In the genomic region with DNA sequence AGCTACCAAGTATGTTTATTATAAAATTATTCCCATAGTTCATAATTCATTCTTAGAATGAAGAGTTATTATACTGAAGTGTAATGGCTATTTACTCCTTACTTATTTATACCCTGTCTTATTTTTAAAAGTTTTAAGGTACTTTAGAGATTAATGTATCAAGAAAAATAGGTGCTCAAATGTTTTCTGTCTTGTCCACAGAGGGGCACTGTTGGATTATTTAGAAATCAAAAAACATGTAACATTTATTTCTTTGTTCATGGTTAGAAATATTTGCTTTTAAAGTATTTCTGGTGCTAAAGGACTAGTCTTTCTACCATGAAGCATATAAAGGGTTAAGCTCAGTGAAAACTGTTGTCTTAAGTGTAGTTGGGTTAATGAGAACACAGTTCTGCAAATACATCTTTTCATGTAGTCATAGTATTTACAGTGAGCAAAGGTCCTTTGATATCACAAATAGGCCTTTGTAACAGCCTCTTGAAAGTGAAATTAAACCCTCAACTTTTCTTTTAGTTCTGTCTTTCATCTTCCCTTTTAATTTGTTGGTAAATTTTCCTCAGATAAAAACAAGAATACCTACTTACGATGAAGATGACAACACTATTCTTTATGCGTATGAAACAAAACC, we compare ENCODE assay signal across 11 cellular contexts. TPM values are rescaled to one million over a fixed set of nuclear protein-coding genes. Genes with fewer than 3 reads are reported as not detected.
DNase-seq lines count a peak whose midpoint lies in the region; ATAC-seq, FAIRE-seq and TF ChIP-seq lines count a peak whose summit lies in the region.
"Had no signal": no experiment of that assay in that cellular context is flagged by ENCODE, and none has a peak within 500 bp of the region (broad histone marks: within the 10 kb centered on the region; RNA-seq: fewer than 3 reads in every experiment).

No MANE protein-coding gene starts in this region.

- no peaks in the 10 kb centered on the region for H3K79me2 ChIP-seq in OCI-LY1 (ENCODE audit: insufficient read depth, low read length)

- TF ChIP-seq CTCF in OCI-LY1 (IDR thresholded peaks at IDR 0.05; ENCODE audit: low read length) (peak; percentile 32; the same call in 1 of the 2 replicates), epithelial cell of esophagus (IDR thresholded peaks at IDR 0.05; ENCODE audit: insufficient read depth, low read depth, low read length, missing control alignments) (peak; percentile 23), pancreas (IDR thresholded peaks at IDR 0.05) (no peak), brain microvascular endothelial cell (IDR thresholded peaks at IDR 0.05; ENCODE audit: low read depth, low read length, missing control alignments) (no peak)

- no peaks in the 10 kb centered on the region for H3F3A ChIP-seq in OCI-LY1 (ENCODE audit: insufficient read depth, low read length)

- FAIRE-seq in GM18507 (lab: Jason Lieb, UNC) (peak; percentile 81), pancreas (lab: Jason Lieb, UNC) (peak; percentile 97)
- FAIRE-seq: GM12892 had no signal

- H3K36me3 ChIP-seq in OCI-LY1 (ENCODE audit: insufficient read depth, low read length) (no peaks in the 10 kb centered on the region), pancreas (no peaks in the 10 kb centered on the region), brain microvascular endothelial cell (replicated peaks) (no peaks in the 10 kb centered on the region), HAP-1 (replicated peaks) (peaks cover 8% of the 10 kb centered on the region)
- H3K36me3 ChIP-seq: colonic mucosa had no signal

- no peak for DNase-seq in GM18507 (ENCODE audit: extremely low spot score, insufficient read length, low read depth)
- DNase-seq in epithelial cell of esophagus (ENCODE audit: low read depth): peak; percentile 10
- DNase-seq in pancreas: no peak
- DNase-seq in brain microvascular endothelial cell: no peak
- no peak for DNase-seq in HAP-1 (ENCODE audit: low spot score in 2 of 2)
- DNase-seq: colonic mucosa, islet precursor cell had no signal

- H3K27me3 ChIP-seq in OCI-LY1 (ENCODE audit: insufficient read depth, low read length) (no peaks in the 10 kb centered on the region), pancreas (peaks cover 0 to 4% (median 0%) of the 10 kb centered on the region in 4 donors), brain microvascular endothelial cell (replicated peaks) (no peaks in the 10 kb centered on the region), HAP-1 (ENCODE audit: low read depth) (no peaks in the 10 kb centered on the region)
- H3K27me3 ChIP-seq: colonic mucosa had no signal

- H3K9me3 ChIP-seq in OCI-LY1 (ENCODE audit: low read length): no peaks in the 10 kb centered on the region
- no peaks in the 10 kb centered on the region for H3K9me3 ChIP-seq in pancreas
- no peaks in the 10 kb centered on the region for H3K9me3 ChIP-seq in HAP-1
- H3K9me3 ChIP-seq: colonic mucosa had no signal

- H3K9me2 ChIP-seq in OCI-LY1 (ENCODE audit: low read depth, low read length): no peaks in the 10 kb centered on the region

- H3K4me1 ChIP-seq in OCI-LY1 (ENCODE audit: insufficient read depth, low read length, severe bottlenecking) (no peaks in the 10 kb centered on the region), pancreas (peaks cover 0 to 17% (median 13%) of the 10 kb centered on the region in 3 donors), HAP-1 (peaks cover 16% of the 10 kb centered on the region)
- H3K4me1 ChIP-seq: colonic mucosa had no signal

- H2AFZ ChIP-seq in OCI-LY1 (ENCODE audit: low read length): no peak overlapping the region

- peak in 3 of 4 donors; percentile 72 to 76 (median 75) for ATAC-seq in pancreas
- ATAC-seq in GM19397 (IDR thresholded peaks at IDR 0.05; ENCODE audit: unreplicated experiment): no peak

- no peak overlapping the region for H3K4me2 ChIP-seq in OCI-LY1 (ENCODE audit: low read length)

- intact Hi-C loops in pancreas (cut with DNase I): no loop called here

- H3K9ac ChIP-seq in OCI-LY1 (ENCODE audit: low read length): no peak overlapping the region

- 26 to 46% methylated on average over 2 of the region's 2 CpGs for WGBS in pancreas, 2 donors

- no peak overlapping the region for H3K27ac ChIP-seq in OCI-LY1 (ENCODE audit: low read depth, low read length, poor library complexity, severe bottlenecking)
- H3K27ac ChIP-seq in pancreas: no peak overlapping the region
- no peak overlapping the region for H3K27ac ChIP-seq in brain microvascular endothelial cell
- H3K27ac ChIP-seq: colonic mucosa, skin epidermis had no signal

- no peaks in the 10 kb centered on the region for H4K20me1 ChIP-seq in OCI-LY1 (ENCODE audit: insufficient read depth, low read length)

- H3K4me3 ChIP-seq in OCI-LY1 (ENCODE audit: low read depth, low read length, poor library complexity, severe bottlenecking) (no peak overlapping the region), epithelial cell of esophagus (ENCODE audit: low read length) (no peak overlapping the region), pancreas (no peak overlapping the region), brain microvascular endothelial cell (ENCODE audit: low read depth, low read length) (no peak overlapping the region), HAP-1 (no peak overlapping the region)
- H3K4me3 ChIP-seq: colonic mucosa, skin epidermis had no signal

- in situ Hi-C loops in brain microvascular endothelial cell (cut with HindIII; ENCODE audit: low pct_ligation_motif_present, low sequenced_read_pairs) (no loop called here), HAP-1 (cut with MboI; ENCODE audit: low sequenced_read_pairs) (no loop called here)

RNA-seq across cellular contexts. Expression of a gene that starts 7.7 kb away (rescaled TPM):
- total RNA-seq in pancreas: 1 to 10 TPM; 3.8 to 6.1 (median 4.6) TPM
- 10 to 100 TPM; 10.0 to 15.5 TPM for polyA plus RNA-seq in pancreas

Comparison
In these comparisons a context has a peak if more than half of its experiments do, and no peak if none do; other contexts are left out.
1. CTCF ChIP-seq: peak in OCI-LY1 (single experiment) and epithelial cell of esophagus (single experiment); none in pancreas (0 of 4) and brain microvascular endothelial cell (single experiment).